In the genomic region with DNA sequence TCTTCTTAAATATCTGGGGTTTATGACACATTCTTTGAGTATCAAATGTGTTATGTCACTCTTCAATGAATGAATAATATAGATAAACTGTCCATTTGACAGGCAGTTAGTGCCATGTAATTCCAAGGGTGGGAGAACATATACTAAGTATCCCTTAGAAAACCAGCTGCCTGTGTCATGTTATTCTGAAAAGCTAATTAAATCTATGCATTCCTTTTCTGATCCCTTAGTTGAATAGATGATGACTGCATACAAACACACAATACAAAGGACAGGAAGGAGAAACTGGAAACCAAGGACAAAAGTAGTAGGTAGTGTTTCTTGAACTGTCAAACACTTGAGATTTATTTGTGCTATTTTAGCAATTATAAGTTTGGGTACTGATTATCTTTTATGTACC, we compare ENCODE assay signal across 1 cellular context.
TF ChIP-seq lines count a peak whose summit lies in the region.

No MANE protein-coding gene starts in this region.

TF ChIP-seq in SK-N-SH treated with all-trans-retinoic acid at 6 μM for 48 hours, 23 proteins besides CTCF, POLR2A, EP300 and RAD21 (continued from another document):
- TF ChIP-seq ZNF70 (CRISPR knock-in tag; IDR thresholded peaks at IDR 0.05) (no peak), ESRRG (CRISPR knock-in tag; IDR thresholded peaks at IDR 0.05) (no peak), TCF4 (CRISPR knock-in tag; IDR thresholded peaks at IDR 0.05; ENCODE audit: borderline replicate concordance) (peak; percentile 48; the same call in 1 of the 2 replicates), TOX (CRISPR knock-in tag; IDR thresholded peaks at IDR 0.05; ENCODE audit: borderline replicate concordance) (no peak), ARNTL (CRISPR knock-in tag; IDR thresholded peaks at IDR 0.05; ENCODE audit: borderline replicate concordance, low read depth) (no peak), ZC3H10 (CRISPR knock-in tag; IDR thresholded peaks at IDR 0.05) (no peak), ZNF565 (CRISPR knock-in tag; conservative IDR thresholded peaks at IDR 0.05; ENCODE audit: low read depth) (no peak), ZFP3 (CRISPR knock-in tag; IDR thresholded peaks at IDR 0.05) (peak; percentile 36; the same call in 1 of the 2 replicates), ZNF8 (CRISPR knock-in tag; IDR thresholded peaks at IDR 0.05) (no peak), OSR1 (CRISPR knock-in tag; IDR thresholded peaks at IDR 0.05) (no peak), ZFP30 (CRISPR knock-in tag; IDR thresholded peaks at IDR 0.05) (no peak), CSDC2 (CRISPR knock-in tag; IDR thresholded peaks at IDR 0.05) (0 out of 2 replicates have a peak, but pooled peaks have one; percentile 24), RARB (CRISPR knock-in tag; IDR thresholded peaks at IDR 0.05) (no peak), PPARA (CRISPR knock-in tag; IDR thresholded peaks at IDR 0.05; ENCODE audit: borderline replicate concordance) (no peak)
- TF ChIP-seq, protein P1, sequence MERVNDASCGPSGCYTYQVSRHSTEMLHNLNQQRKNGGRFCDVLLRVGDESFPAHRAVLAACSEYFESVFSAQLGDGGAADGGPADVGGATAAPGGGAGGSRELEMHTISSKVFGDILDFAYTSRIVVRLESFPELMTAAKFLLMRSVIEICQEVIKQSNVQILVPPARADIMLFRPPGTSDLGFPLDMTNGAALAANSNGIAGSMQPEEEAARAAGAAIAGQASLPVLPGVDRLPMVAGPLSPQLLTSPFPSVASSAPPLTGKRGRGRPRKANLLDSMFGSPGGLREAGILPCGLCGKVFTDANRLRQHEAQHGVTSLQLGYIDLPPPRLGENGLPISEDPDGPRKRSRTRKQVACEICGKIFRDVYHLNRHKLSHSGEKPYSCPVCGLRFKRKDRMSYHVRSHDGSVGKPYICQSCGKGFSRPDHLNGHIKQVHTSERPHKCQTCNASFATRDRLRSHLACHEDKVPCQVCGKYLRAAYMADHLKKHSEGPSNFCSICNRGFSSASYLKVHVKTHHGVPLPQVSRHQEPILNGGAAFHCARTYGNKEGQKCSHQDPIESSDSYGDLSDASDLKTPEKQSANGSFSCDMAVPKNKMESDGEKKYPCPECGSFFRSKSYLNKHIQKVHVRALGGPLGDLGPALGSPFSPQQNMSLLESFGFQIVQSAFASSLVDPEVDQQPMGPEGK (CRISPR knock-in tag; IDR thresholded peaks at IDR 0.05; ENCODE audit: borderline replicate concordance): peak; percentile 13; the same call in 1 of the 2 replicates
- TF ChIP-seq, protein P2, sequence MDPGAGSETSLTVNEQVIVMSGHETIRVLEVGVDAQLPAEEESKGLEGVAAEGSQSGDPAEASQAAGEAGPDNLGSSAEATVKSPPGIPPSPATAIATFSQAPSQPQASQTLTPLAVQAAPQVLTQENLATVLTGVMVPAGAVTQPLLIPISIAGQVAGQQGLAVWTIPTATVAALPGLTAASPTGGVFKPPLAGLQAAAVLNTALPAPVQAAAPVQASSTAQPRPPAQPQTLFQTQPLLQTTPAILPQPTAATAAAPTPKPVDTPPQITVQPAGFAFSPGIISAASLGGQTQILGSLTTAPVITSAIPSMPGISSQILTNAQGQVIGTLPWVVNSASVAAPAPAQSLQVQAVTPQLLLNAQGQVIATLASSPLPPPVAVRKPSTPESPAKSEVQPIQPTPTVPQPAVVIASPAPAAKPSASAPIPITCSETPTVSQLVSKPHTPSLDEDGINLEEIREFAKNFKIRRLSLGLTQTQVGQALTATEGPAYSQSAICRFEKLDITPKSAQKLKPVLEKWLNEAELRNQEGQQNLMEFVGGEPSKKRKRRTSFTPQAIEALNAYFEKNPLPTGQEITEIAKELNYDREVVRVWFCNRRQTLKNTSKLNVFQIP (CRISPR knock-in tag; IDR thresholded peaks at IDR 0.05; ENCODE audit: borderline replicate concordance, low read depth): no peak
- TF ChIP-seq, protein P3, sequence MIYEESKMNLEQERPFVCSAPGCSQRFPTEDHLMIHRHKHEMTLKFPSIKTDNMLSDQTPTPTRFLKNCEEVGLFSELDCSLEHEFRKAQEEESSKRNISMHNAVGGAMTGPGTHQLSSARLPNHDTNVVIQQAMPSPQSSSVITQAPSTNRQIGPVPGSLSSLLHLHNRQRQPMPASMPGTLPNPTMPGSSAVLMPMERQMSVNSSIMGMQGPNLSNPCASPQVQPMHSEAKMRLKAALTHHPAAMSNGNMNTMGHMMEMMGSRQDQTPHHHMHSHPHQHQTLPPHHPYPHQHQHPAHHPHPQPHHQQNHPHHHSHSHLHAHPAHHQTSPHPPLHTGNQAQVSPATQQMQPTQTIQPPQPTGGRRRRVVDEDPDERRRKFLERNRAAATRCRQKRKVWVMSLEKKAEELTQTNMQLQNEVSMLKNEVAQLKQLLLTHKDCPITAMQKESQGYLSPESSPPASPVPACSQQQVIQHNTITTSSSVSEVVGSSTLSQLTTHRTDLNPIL (CRISPR knock-in tag; IDR thresholded peaks at IDR 0.05; ENCODE audit: low read depth): peak; percentile 64; the same call in 1 of the 2 replicates
